ENCODE assay signal across 8 cellular contexts in genomic region chr14:105397350-105397931, GRCh38. TPM values are rescaled to one million over a fixed set of nuclear protein-coding genes. Genes with fewer than 3 reads are reported as not detected.
A peak's percentile ranks its signal among the peaks of the same experiment; 100 is the strongest.
DNase-seq lines count a peak whose midpoint lies in the region; ATAC-seq lines count a peak whose summit lies in the region.

No MANE protein-coding gene starts in this region.

- H3K4me3 ChIP-seq in HUES64 (ENCODE audit: low read length) (peak overlapping the region; percentile 55; the same call in 1 of the 2 replicates), iPS-20b (ENCODE audit: low read length) (peak overlapping the region; percentile 62; the same call in 1 of the 2 replicates)

- 90% methylated on average over 13 of the region's 13 CpGs for WGBS in HUES64

- H3K9me3 ChIP-seq in HUES64 (ENCODE audit: insufficient read depth, low read depth, low read length), result peaks cover 33% of the 10 kb centered on the region
- H3K9me3 ChIP-seq in iPS-20b (ENCODE audit: insufficient read depth, low read depth, low read length), result peaks cover 34% of the 10 kb centered on the region

- H3K4me1 ChIP-seq in HUES64 (ENCODE audit: insufficient read depth, low read length), result no peaks in the 10 kb centered on the region
- H3K4me1 ChIP-seq in iPS-20b (ENCODE audit: insufficient read depth, low read length), result no peaks in the 10 kb centered on the region

- H3K36me3 Mint-ChIP-seq in activated naive CD8-positive, alpha-beta T cell, result peaks cover 12% of the 10 kb centered on the region

- peaks cover 5% of the 10 kb centered on the region for H3K27me3 ChIP-seq in HUES64 (ENCODE audit: insufficient read depth, low read length)
- H3K27me3 ChIP-seq in iPS-20b (ENCODE audit: insufficient read depth, low read length), result peaks cover 12% of the 10 kb centered on the region; the same call in 1 of the 2 replicates

- H3K27ac ChIP-seq in HUES64 (ENCODE audit: low read depth, low read length) (no peak overlapping the region), iPS-20b (ENCODE audit: low read length) (no peak overlapping the region)

- H3K4me3 Mint-ChIP-seq in activated naive CD8-positive, alpha-beta T cell, result peak overlapping the region; percentile 77
- H3K4me3 Mint-ChIP-seq in stimulated activated naive CD8-positive, alpha-beta T cell treated with anti-CD3 and anti-CD28 coated beads, Interleukin-15, amount 100 ng/mL, for 72 hours, result peak overlapping the region; percentile 95 to 99

- peaks cover 13% of the 10 kb centered on the region for H3K4me1 Mint-ChIP-seq in activated naive CD8-positive, alpha-beta T cell (ENCODE audit: low read depth)
- H3K4me1 Mint-ChIP-seq in stimulated activated naive CD8-positive, alpha-beta T cell treated with anti-CD3 and anti-CD28 coated beads, Interleukin-15, amount 100 ng/mL, for 72 hours, result peaks cover 31% of the 10 kb centered on the region

- peak overlapping the region; percentile 89 for H3K27ac Mint-ChIP-seq in activated naive CD8-positive, alpha-beta T cell
- H3K27ac Mint-ChIP-seq in stimulated activated naive CD8-positive, alpha-beta T cell treated with anti-CD3 and anti-CD28 coated beads, Interleukin-15, amount 100 ng/mL, for 72 hours, result peak overlapping the region; percentile 96 to 98

- no peak overlapping the region for H3K9ac ChIP-seq in HUES64 (ENCODE audit: low read depth, low read length)
- peak overlapping the region; percentile 58; the same call in 1 of the 2 replicates for H3K9ac ChIP-seq in iPS-20b (ENCODE audit: low read depth, low read length)

- DNase-seq in stimulated activated naive CD8-positive, alpha-beta T cell treated with anti-CD3 and anti-CD28 coated beads, Interleukin-15, amount 100 ng/mL, for 72 hours, result no peak

- peaks cover 8% of the 10 kb centered on the region for H3K9me3 Mint-ChIP-seq in activated naive CD8-positive, alpha-beta T cell (ENCODE audit: low read depth)
- H3K9me3 Mint-ChIP-seq in stimulated activated naive CD8-positive, alpha-beta T cell treated with anti-CD3 and anti-CD28 coated beads, Interleukin-15, amount 100 ng/mL, for 72 hours, result peaks cover 8 to 13% of the 10 kb centered on the region in 2 donors

- H3K36me3 ChIP-seq in HUES64 (ENCODE audit: insufficient read depth, low read length) (peaks cover 20% of the 10 kb centered on the region), iPS-20b (ENCODE audit: insufficient read depth, low read depth, low read length) (peaks cover 18% of the 10 kb centered on the region)

- no peaks in the 10 kb centered on the region for H3K27me3 Mint-ChIP-seq in activated naive CD8-positive, alpha-beta T cell
- no peaks in the 10 kb centered on the region for H3K27me3 Mint-ChIP-seq in stimulated activated naive CD8-positive, alpha-beta T cell treated with anti-CD3 and anti-CD28 coated beads, Interleukin-15, amount 100 ng/mL, for 72 hours

- ATAC-seq in stimulated activated naive CD8-positive, alpha-beta T cell treated with anti-CD3 and anti-CD28 coated beads, Interleukin-15, amount 100 ng/mL, for 72 hours, result peak; percentile 1
- ATAC-seq in GM19023 (IDR thresholded peaks at IDR 0.05; ENCODE audit: unreplicated experiment), result no peak
- no peak for ATAC-seq in GM18517 (IDR thresholded peaks at IDR 0.05; ENCODE audit: unreplicated experiment)
- ATAC-seq in HG03378 (IDR thresholded peaks at IDR 0.05; ENCODE audit: unreplicated experiment), result no peak
- ATAC-seq in HG03439 (IDR thresholded peaks at IDR 0.05; ENCODE audit: unreplicated experiment), result no peak

RNA-seq across cellular contexts. Expression of gene TEX22, which starts 0.9 kb away (rescaled TPM):
- polyA plus RNA-seq in HUES64 (2013, experiment 1 of 2), result 0.20 TPM
- 0.13 TPM for polyA plus RNA-seq in HUES64 (2013, experiment 2 of 2)

RNA-seq across cellular contexts. Expression of gene MTA1, which starts 22.2 kb away (rescaled TPM):
- polyA plus RNA-seq in HUES64 (2013, experiment 1 of 2), result 114 TPM
- polyA plus RNA-seq in HUES64 (2013, experiment 2 of 2), result 127 TPM
